18 cellular contexts compared by ENCODE assay signal in the genomic region with DNA sequence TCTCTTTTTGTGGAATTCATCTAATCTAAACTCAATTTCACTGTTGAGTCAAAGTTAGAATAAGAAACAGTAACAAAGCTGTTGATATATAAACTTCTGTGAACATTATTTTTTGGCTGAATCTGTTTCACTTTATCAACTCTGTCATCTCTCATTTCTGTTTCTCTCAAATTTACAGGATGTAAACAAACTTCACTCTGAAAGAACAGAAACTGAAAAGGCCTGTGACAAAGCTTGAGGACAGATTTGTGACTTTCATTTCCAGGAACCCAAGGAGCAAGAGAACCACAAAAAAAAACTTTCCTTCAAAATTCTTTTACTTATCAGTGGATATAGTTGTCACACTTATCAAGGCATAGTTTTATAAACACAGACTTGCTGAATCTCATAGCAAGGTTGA.
A peak's percentile ranks its signal among the peaks of the same experiment; 100 is the strongest.
DNase-seq lines count a peak whose midpoint lies in the region; ATAC-seq lines count a peak whose summit lies in the region.
"Had no signal": no experiment of that assay in that cellular context is flagged by ENCODE, and none has a peak within 500 bp of the region (broad histone marks: within the 10 kb centered on the region; RNA-seq: fewer than 3 reads in every experiment).

No MANE protein-coding gene starts in this region.

- no peaks in the 10 kb centered on the region for H3K36me3 Mint-ChIP-seq in activated naive CD8-positive, alpha-beta T cell treated with anti-CD3 and anti-CD28 coated beads, Interleukin-2, amount 10 ng/mL, durations not matched to agents 7 days and 5 days

- ATAC-seq in GM18502 (IDR thresholded peaks at IDR 0.05; ENCODE audit: poor library complexity, unreplicated experiment) (peak; percentile 73), GM19395 (IDR thresholded peaks at IDR 0.05; ENCODE audit: unreplicated experiment) (peak; percentile 79), HG03064 (IDR thresholded peaks at IDR 0.05; ENCODE audit: low read depth, unreplicated experiment) (peak; percentile 66)
- no peak for ATAC-seq in activated naive CD8-positive, alpha-beta T cell treated with anti-CD3 and anti-CD28 coated beads, Interleukin-2, amount 10 ng/mL, durations not matched to agents 7 days and 5 days (ENCODE audit: low read depth)
- ATAC-seq: HCT116 had no signal

- POLR2A ChIA-PET in activated naive CD8-positive, alpha-beta T cell treated with anti-CD3 and anti-CD28 coated beads, Interleukin-2, amount 10 ng/mL, durations not matched to agents 7 days and 5 days (lab: Charles Lee), result no interaction called here

- H3K9me3 Mint-ChIP-seq in activated naive CD8-positive, alpha-beta T cell treated with anti-CD3 and anti-CD28 coated beads, Interleukin-2, amount 10 ng/mL, durations not matched to agents 7 days and 5 days, result no peaks in the 10 kb centered on the region

- peak overlapping the region; percentile 44 for H3K4me3 Mint-ChIP-seq in activated naive CD8-positive, alpha-beta T cell treated with anti-CD3 and anti-CD28 coated beads, Interleukin-2, amount 10 ng/mL, durations not matched to agents 7 days and 5 days

- H3K27me3 Mint-ChIP-seq in activated naive CD8-positive, alpha-beta T cell treated with anti-CD3 and anti-CD28 coated beads, Interleukin-2, amount 10 ng/mL, durations not matched to agents 7 days and 5 days, result no peaks in the 10 kb centered on the region

- H3K27ac Mint-ChIP-seq in activated naive CD8-positive, alpha-beta T cell treated with anti-CD3 and anti-CD28 coated beads, Interleukin-2, amount 10 ng/mL, durations not matched to agents 7 days and 5 days, result peak overlapping the region; percentile 46

- peaks cover 7% of the 10 kb centered on the region for H3K4me1 Mint-ChIP-seq in activated naive CD8-positive, alpha-beta T cell treated with anti-CD3 and anti-CD28 coated beads, Interleukin-2, amount 10 ng/mL, durations not matched to agents 7 days and 5 days

- DNase-seq in activated naive CD8-positive, alpha-beta T cell treated with anti-CD3 and anti-CD28 coated beads, Interleukin-2, amount 10 ng/mL, durations not matched to agents 7 days and 5 days, result no peak
- DNase-seq in DMS79 treated with DMSO at 0.1 percent for 48 hours (lab: John Stamatoyannopoulos, UW) (no peak), NCI-H2107 (lab: John Stamatoyannopoulos, UW) (no peak)
- DNase-seq in effector CD4-positive, alpha-beta T cell, result no peak
- DNase-seq: activated CD8-positive, alpha-beta memory T cell treated with anti-CD3 and anti-CD28 coated beads for 24 hours; activated effector memory CD4-positive, alpha-beta T cell treated with anti-CD3 and anti-CD28 coated beads, Interleukin-2, amount 50 U/mL, for 16 hours; AML-193; Caco-2; foreskin melanocyte; NCI-H1092 treated with DMSO at 0.1 percent for 48 hours; NCI-H82; RPMI8226; stimulated activated CD4-positive, alpha-beta T cell treated with anti-CD3 and anti-CD28 coated beads, Interleukin-4, amount 100 ng/mL, for 24 hours; stimulated activated CD8-positive, alpha-beta memory T cell treated with anti-CD3 and anti-CD28 coated beads, Interleukin-4, amount 100 ng/mL, for 48 hours had no signal
